ENCODE assay signal across 10 cellular contexts in the genomic region with DNA sequence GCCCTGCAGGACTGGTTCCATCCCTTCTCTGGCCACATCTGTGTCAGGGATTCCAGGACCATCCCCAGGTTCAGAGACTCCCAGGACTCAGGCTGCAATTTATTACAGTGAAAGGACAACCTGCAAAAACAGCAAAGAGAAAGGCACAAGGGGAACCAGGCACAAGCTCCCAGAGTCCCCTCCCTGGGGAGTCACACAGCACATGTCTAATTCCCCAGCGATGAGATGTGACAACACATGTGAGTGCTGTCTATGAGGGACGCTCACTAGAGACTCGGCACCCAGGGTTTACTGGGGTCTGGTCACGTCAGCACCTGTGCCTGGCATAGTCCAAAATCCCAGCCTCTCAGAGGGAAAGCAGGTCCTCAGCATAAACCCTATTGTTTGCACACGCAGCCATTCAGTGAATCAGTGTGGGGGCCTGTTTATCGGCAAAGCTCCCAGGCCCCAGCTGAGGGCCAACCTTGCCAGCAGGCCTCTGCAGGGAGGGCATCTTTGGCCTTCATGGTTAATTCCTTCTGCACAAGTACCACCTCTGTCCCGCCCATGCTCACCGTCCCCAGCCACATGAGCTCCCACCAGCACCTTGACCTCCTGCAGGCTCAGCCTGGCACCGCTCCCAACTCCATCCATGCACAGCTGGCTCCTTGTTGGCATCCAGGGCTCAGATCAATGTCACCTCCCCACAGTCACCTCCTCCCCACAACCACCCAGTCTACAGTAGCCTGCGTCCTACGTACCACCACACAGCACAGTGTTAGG.
DNase-seq lines count a peak whose midpoint lies in the region; ATAC-seq lines count a peak whose summit lies in the region.
"Had no signal": no experiment of that assay in that cellular context is flagged by ENCODE, and none has a peak within 500 bp of the region (broad histone marks: within the 10 kb centered on the region; RNA-seq: fewer than 3 reads in every experiment).

No MANE protein-coding gene starts in this region.

- peak; percentile 26 for ATAC-seq in GM21360 (IDR thresholded peaks at IDR 0.05; ENCODE audit: unreplicated experiment)
- ATAC-seq in HG03159 (IDR thresholded peaks at IDR 0.05; ENCODE audit: unreplicated experiment): peak; percentile 8
- ATAC-seq in activated naive CD8-positive, alpha-beta T cell treated with anti-CD3 and anti-CD28 coated beads, Interleukin-2, amount 10 ng/mL, durations not matched to agents 7 days and 5 days (ENCODE audit: low read depth): no peak
- ATAC-seq in GM19455 (IDR thresholded peaks at IDR 0.05; ENCODE audit: unreplicated experiment): no peak

- no peak overlapping the region for H3K4me3 Mint-ChIP-seq in activated naive CD8-positive, alpha-beta T cell treated with anti-CD3 and anti-CD28 coated beads, Interleukin-2, amount 10 ng/mL, durations not matched to agents 7 days and 5 days

- H3K27ac Mint-ChIP-seq in activated naive CD8-positive, alpha-beta T cell treated with anti-CD3 and anti-CD28 coated beads, Interleukin-2, amount 10 ng/mL, durations not matched to agents 7 days and 5 days: peak overlapping the region; percentile 77

- peaks cover 5% of the 10 kb centered on the region for H3K9me3 Mint-ChIP-seq in activated naive CD8-positive, alpha-beta T cell treated with anti-CD3 and anti-CD28 coated beads, Interleukin-2, amount 10 ng/mL, durations not matched to agents 7 days and 5 days

- no peaks in the 10 kb centered on the region for H3K36me3 Mint-ChIP-seq in activated naive CD8-positive, alpha-beta T cell treated with anti-CD3 and anti-CD28 coated beads, Interleukin-2, amount 10 ng/mL, durations not matched to agents 7 days and 5 days

- H3K27me3 Mint-ChIP-seq in activated naive CD8-positive, alpha-beta T cell treated with anti-CD3 and anti-CD28 coated beads, Interleukin-2, amount 10 ng/mL, durations not matched to agents 7 days and 5 days: peaks cover 6% of the 10 kb centered on the region

- DNase-seq in DMS53 treated with DMSO at 0.1 percent for 48 hours (lab: John Stamatoyannopoulos, UW; ENCODE audit: unreplicated experiment): peak; percentile 17
- DNase-seq in activated naive CD8-positive, alpha-beta T cell treated with anti-CD3 and anti-CD28 coated beads, Interleukin-2, amount 10 ng/mL, durations not matched to agents 7 days and 5 days: no peak
- DNase-seq in AG08395 (ENCODE audit: low spot score): no peak
- DNase-seq in nucleus accumbens (lab: John Stamatoyannopoulos, UW): no peak
- DNase-seq in DMS79 treated with DMSO at 0.1 percent for 48 hours (lab: John Stamatoyannopoulos, UW): no peak
- DNase-seq: GF-D8, HCEC 1CT had no signal

- H3K4me1 Mint-ChIP-seq in activated naive CD8-positive, alpha-beta T cell treated with anti-CD3 and anti-CD28 coated beads, Interleukin-2, amount 10 ng/mL, durations not matched to agents 7 days and 5 days: peaks cover 8% of the 10 kb centered on the region

- POLR2A ChIA-PET in activated naive CD8-positive, alpha-beta T cell treated with anti-CD3 and anti-CD28 coated beads, Interleukin-2, amount 10 ng/mL, durations not matched to agents 7 days and 5 days (lab: Charles Lee): interaction anchor here (0.6 kb wide), 1 partner anchor 291 kb away, joined by 4 read pairs; no protein-coding TSS in a partner anchor

Comparison
In these comparisons a context has a peak if more than half of its experiments do, and no peak if none do; other contexts are left out.
1. ATAC-seq: peak in GM21360 (single experiment) and HG03159 (single experiment); none in activated naive CD8-positive, alpha-beta T cell treated with anti-CD3 and anti-CD28 coated beads, Interleukin-2, amount 10 ng/mL, durations not matched to agents 7 days and 5 days (single experiment) and GM19455 (single experiment).